Comparison of ENCODE assay signal across 8 cellular contexts in the genomic region with DNA sequence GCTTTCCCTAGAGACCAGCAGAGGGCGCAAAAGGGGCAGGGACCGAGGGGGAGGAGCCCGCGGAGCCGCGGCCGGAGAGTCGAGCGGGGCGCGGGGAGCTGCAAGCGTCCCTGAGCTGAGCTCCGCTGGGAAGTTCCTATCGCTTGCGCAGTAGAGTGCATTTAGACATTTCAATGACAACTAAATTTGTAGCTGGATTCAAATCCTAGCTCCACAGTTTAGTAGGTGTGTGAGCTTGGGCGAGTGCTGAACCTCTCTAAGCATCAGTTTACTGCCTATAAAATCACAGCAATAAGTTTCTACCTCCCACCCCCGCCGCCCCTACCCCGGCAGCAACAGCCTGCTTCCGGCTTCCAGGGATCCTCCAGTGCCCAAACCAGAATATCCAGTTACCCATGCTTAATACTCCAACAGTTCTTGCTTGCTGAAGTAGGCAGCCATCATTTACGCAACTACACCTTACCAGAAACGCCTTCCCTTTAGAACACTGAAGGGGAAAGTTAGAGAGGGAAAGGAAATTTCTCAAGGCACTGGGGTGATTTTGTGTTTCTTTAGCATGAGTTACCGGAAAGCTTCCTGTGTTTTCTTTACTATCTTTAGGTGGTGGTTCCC. TPM values are rescaled to one million over a fixed set of nuclear protein-coding genes. Genes with fewer than 3 reads are reported as not detected.
DNase-seq lines count a peak whose midpoint lies in the region; ATAC-seq, FAIRE-seq and TF ChIP-seq lines count a peak whose summit lies in the region.

No MANE protein-coding gene starts in this region.

- no peaks in the 10 kb centered on the region for H3K9me3 ChIP-seq in fibroblast of lung (ENCODE audit: control insufficient read depth, insufficient read depth, low read depth, low read length)

- H3K4me3 Mint-ChIP-seq in activated T-helper 1 cell treated with anti-CD3 and anti-CD28 coated beads, Interleukin-12 subunit alpha, Interleukin-12 subunit beta, Interleukin-2, Interleukin-4 antibody, amounts not matched to agents 30 ng/mL and 10 ng/mL and 1 ng/mL, durations not matched to agents 14 hours and 24 hours and 36 hours = peak overlapping the region; percentile 20
- H3K4me3 Mint-ChIP-seq in natural killer cell = peak overlapping the region; percentile 37
- H3K4me3 Mint-ChIP-seq in stimulated activated memory B cell treated with anti-CD40 and anti-IgM and Interleukin-4, amounts not matched to agents 10 μg/mL and 1 μg/mL and 100 μg/mL, for 72 hours = peak overlapping the region; percentile 29

- H3K9ac ChIP-seq in KMS-11 (no peak overlapping the region), fibroblast of lung (ENCODE audit: insufficient read depth, low read length) (no peak overlapping the region)

- peaks cover 19% of the 10 kb centered on the region for H3K4me1 Mint-ChIP-seq in activated T-helper 1 cell treated with anti-CD3 and anti-CD28 coated beads, Interleukin-12 subunit alpha, Interleukin-12 subunit beta, Interleukin-2, Interleukin-4 antibody, amounts not matched to agents 30 ng/mL and 10 ng/mL and 1 ng/mL, durations not matched to agents 14 hours and 24 hours and 36 hours (ENCODE audit: low read depth)
- peaks cover 13 to 16% of the 10 kb centered on the region in 2 donors for H3K4me1 Mint-ChIP-seq in natural killer cell
- peaks cover 15% of the 10 kb centered on the region for H3K4me1 Mint-ChIP-seq in stimulated activated memory B cell treated with anti-CD40 and anti-IgM and Interleukin-4, amounts not matched to agents 10 μg/mL and 1 μg/mL and 100 μg/mL, for 72 hours

- H3K27me3 ChIP-seq in KMS-11 (ENCODE audit: insufficient read depth, low read depth) = no peaks in the 10 kb centered on the region; the same call in 1 of the 2 replicates
- peaks cover 7% of the 10 kb centered on the region for H3K27me3 ChIP-seq in fibroblast of lung (ENCODE audit: control insufficient read depth, insufficient read depth, low read length)

- H4K20me1 ChIP-seq in KMS-11 (ENCODE audit: insufficient read depth) (no peaks in the 10 kb centered on the region), fibroblast of lung (ENCODE audit: control insufficient read depth, extremely low read depth, insufficient read depth, low read length) (no peaks in the 10 kb centered on the region)

- no peak overlapping the region for H3K27ac Mint-ChIP-seq in activated T-helper 1 cell treated with anti-CD3 and anti-CD28 coated beads, Interleukin-12 subunit alpha, Interleukin-12 subunit beta, Interleukin-2, Interleukin-4 antibody, amounts not matched to agents 30 ng/mL and 10 ng/mL and 1 ng/mL, durations not matched to agents 14 hours and 24 hours and 36 hours
- H3K27ac Mint-ChIP-seq in natural killer cell = no peak overlapping the region
- H3K27ac Mint-ChIP-seq in stimulated activated memory B cell treated with anti-CD40 and anti-IgM and Interleukin-4, amounts not matched to agents 10 μg/mL and 1 μg/mL and 100 μg/mL, for 72 hours = no peak overlapping the region

- H3K79me2 ChIP-seq in KMS-11 (ENCODE audit: insufficient read depth, low read depth) (no peaks in the 10 kb centered on the region), fibroblast of lung (ENCODE audit: control insufficient read depth, insufficient read depth, low read length) (no peaks in the 10 kb centered on the region)

- peaks cover 52% of the 10 kb centered on the region for H3K27me3 Mint-ChIP-seq in activated T-helper 1 cell treated with anti-CD3 and anti-CD28 coated beads, Interleukin-12 subunit alpha, Interleukin-12 subunit beta, Interleukin-2, Interleukin-4 antibody, amounts not matched to agents 30 ng/mL and 10 ng/mL and 1 ng/mL, durations not matched to agents 14 hours and 24 hours and 36 hours (ENCODE audit: insufficient read depth)
- H3K27me3 Mint-ChIP-seq in natural killer cell (ENCODE audit: low read depth in 2 of 2) = peaks cover 44 to 63% of the 10 kb centered on the region in 2 donors
- peaks cover 70% of the 10 kb centered on the region for H3K27me3 Mint-ChIP-seq in stimulated activated memory B cell treated with anti-CD40 and anti-IgM and Interleukin-4, amounts not matched to agents 10 μg/mL and 1 μg/mL and 100 μg/mL, for 72 hours

- ATAC-seq in GM21737 (IDR thresholded peaks at IDR 0.05; ENCODE audit: unreplicated experiment) (peak; percentile 83), natural killer cell (peak; percentile 90 to 94 (median 91))
- peak; percentile 85 for ATAC-seq in stimulated activated memory B cell treated with anti-CD40 and anti-IgM and Interleukin-4, amounts not matched to agents 10 μg/mL and 1 μg/mL and 100 μg/mL, for 72 hours

- no peaks in the 10 kb centered on the region for H3K9me3 Mint-ChIP-seq in activated T-helper 1 cell treated with anti-CD3 and anti-CD28 coated beads, Interleukin-12 subunit alpha, Interleukin-12 subunit beta, Interleukin-2, Interleukin-4 antibody, amounts not matched to agents 30 ng/mL and 10 ng/mL and 1 ng/mL, durations not matched to agents 14 hours and 24 hours and 36 hours
- no peaks in the 10 kb centered on the region for H3K9me3 Mint-ChIP-seq in natural killer cell
- H3K9me3 Mint-ChIP-seq in stimulated activated memory B cell treated with anti-CD40 and anti-IgM and Interleukin-4, amounts not matched to agents 10 μg/mL and 1 μg/mL and 100 μg/mL, for 72 hours = no peaks in the 10 kb centered on the region

- TF ChIP-seq CTCF in D721Med (IDR thresholded peaks at IDR 0.05; ENCODE audit: insufficient read depth, missing control alignments) (peak; percentile 96), KMS-11 (conservative IDR thresholded peaks at IDR 0.05; ENCODE audit: low read depth, low read length) (peak; percentile 95), fibroblast of lung (conservative IDR thresholded peaks at IDR 0.05 in 1 of 2, IDR thresholded peaks at IDR 0.05 in 1 of 2; ENCODE audit: low read depth in 1 of 2, low read length in 2 of 2) (peak in 1 of 2 donors; percentile 93), natural killer cell (IDR thresholded peaks at IDR 0.05) (peak; percentile 97)

- H3K36me3 Mint-ChIP-seq in activated T-helper 1 cell treated with anti-CD3 and anti-CD28 coated beads, Interleukin-12 subunit alpha, Interleukin-12 subunit beta, Interleukin-2, Interleukin-4 antibody, amounts not matched to agents 30 ng/mL and 10 ng/mL and 1 ng/mL, durations not matched to agents 14 hours and 24 hours and 36 hours (ENCODE audit: low read depth) = no peaks in the 10 kb centered on the region
- no peaks in the 10 kb centered on the region for H3K36me3 Mint-ChIP-seq in natural killer cell
- H3K36me3 Mint-ChIP-seq in stimulated activated memory B cell treated with anti-CD40 and anti-IgM and Interleukin-4, amounts not matched to agents 10 μg/mL and 1 μg/mL and 100 μg/mL, for 72 hours = no peaks in the 10 kb centered on the region

- peak overlapping the region; percentile 52 for H3K4me3 ChIP-seq in KMS-11 (IDR thresholded peaks at IDR 0.05; ENCODE audit: insufficient read depth, low read depth, low read length)
- peak overlapping the region in 3 of 4 experiments; percentile 16 to 37 (median 25) for H3K4me3 ChIP-seq in fibroblast of lung (replicated peaks in 1 of 4; ENCODE audit: control extremely low read depth in 1 of 4, insufficient read depth in 1 of 4, low read depth in 3 of 4, low read length in 4 of 4)

- intact Hi-C loops in activated T-helper 1 cell treated with anti-CD3 and anti-CD28 coated beads, Interleukin-12 subunit alpha, Interleukin-12 subunit beta, Interleukin-2, Interleukin-4 antibody, amounts not matched to agents 30 ng/mL and 10 ng/mL and 1 ng/mL, durations not matched to agents 14 hours and 24 hours and 36 hours (cut with micrococcal nuclease) = loop anchor here (1.0 to 5.0 kb wide), 6 partner anchors 9 to 550 kb away; a partner anchor contains a TSS
- intact Hi-C loops in natural killer cell (cut with micrococcal nuclease) = loop anchor here (1.0 kb wide), 2 partner anchors 110 to 550 kb away; no protein-coding TSS in a partner anchor

- peak overlapping the region; percentile 49 for H3K4me2 ChIP-seq in KMS-11
- peak overlapping the region; percentile 83 for H3K4me2 ChIP-seq in fibroblast of lung (ENCODE audit: extremely low read depth, insufficient read depth, low read length)

- H2AFZ ChIP-seq in KMS-11 (ENCODE audit: low read depth) (peak overlapping the region; percentile 60), fibroblast of lung (ENCODE audit: low read length) (peak overlapping the region; percentile 23)

- peaks cover 5% of the 10 kb centered on the region for H3K4me1 ChIP-seq in KMS-11 (ENCODE audit: low read depth, poor library complexity, severe bottlenecking)
- peaks cover 2% of the 10 kb centered on the region for H3K4me1 ChIP-seq in fibroblast of lung (ENCODE audit: control insufficient read depth, extremely low read depth, insufficient read depth, low read length)

- H3K27ac ChIP-seq in KMS-11 (no peak overlapping the region), fibroblast of lung (ENCODE audit: insufficient read depth, low read length) (no peak overlapping the region)

- no peak for FAIRE-seq in D721Med (lab: Jason Lieb, UNC)

- H3K36me3 ChIP-seq in KMS-11 (ENCODE audit: insufficient read depth) = no peaks in the 10 kb centered on the region
- no peaks in the 10 kb centered on the region for H3K36me3 ChIP-seq in fibroblast of lung (ENCODE audit: control insufficient read depth, insufficient read depth, low read length)

- DNase-seq in D721Med (ENCODE audit: insufficient read length, low spot score) = peak; percentile 92
- peak; percentile 70 for DNase-seq in RPMI7951 (ENCODE audit: low read depth)
- peak; percentile 67 for DNase-seq in activated T-helper 1 cell treated with anti-CD3 and anti-CD28 coated beads, Interleukin-12 subunit alpha, Interleukin-12 subunit beta, Interleukin-2, Interleukin-4 antibody, amounts not matched to agents 30 ng/mL and 10 ng/mL and 1 ng/mL, durations not matched to agents 14 hours and 24 hours and 36 hours (ENCODE audit: low spot score)
- peak; percentile 75 to 80 for DNase-seq in fibroblast of lung (ENCODE audit: low read depth in 2 of 2)
- DNase-seq in natural killer cell = peak; percentile 69

RNA-seq across cellular contexts. Expression of a gene that starts 9.1 kb away (rescaled TPM):
- total RNA-seq in RPMI7951 (2014; rRNA removed; shearing (Covaris generic)) = 0.20 TPM in 1 of 2 replicates, not detected in the other
- total RNA-seq in activated T-helper 1 cell treated with anti-CD3 and anti-CD28 coated beads, Interleukin-12 subunit alpha, Interleukin-12 subunit beta, Interleukin-2, Interleukin-4 antibody, amounts not matched to agents 30 ng/mL and 10 ng/mL and 1 ng/mL, durations not matched to agents 14 hours and 24 hours and 36 hours = not detected in 2 replicates
- total RNA-seq in fibroblast of lung = 0.17 and 0.77 TPM in 2 replicates
- 0.19 and 0.36 TPM in 2 replicates for polyA plus RNA-seq in fibroblast of lung
- 0.09 and 0.15 TPM in 2 replicates for polyA plus RNA-seq in fibroblast of lung (2012)
- polyA minus RNA-seq in fibroblast of lung (ENCODE audit: low replicate concordance) = not detected in 2 replicates
- total RNA-seq in natural killer cell = under 1 TPM; 0.24 to 0.41 (median 0.33) TPM
